1 cellular context compared by ENCODE assay signal in the genomic region with DNA sequence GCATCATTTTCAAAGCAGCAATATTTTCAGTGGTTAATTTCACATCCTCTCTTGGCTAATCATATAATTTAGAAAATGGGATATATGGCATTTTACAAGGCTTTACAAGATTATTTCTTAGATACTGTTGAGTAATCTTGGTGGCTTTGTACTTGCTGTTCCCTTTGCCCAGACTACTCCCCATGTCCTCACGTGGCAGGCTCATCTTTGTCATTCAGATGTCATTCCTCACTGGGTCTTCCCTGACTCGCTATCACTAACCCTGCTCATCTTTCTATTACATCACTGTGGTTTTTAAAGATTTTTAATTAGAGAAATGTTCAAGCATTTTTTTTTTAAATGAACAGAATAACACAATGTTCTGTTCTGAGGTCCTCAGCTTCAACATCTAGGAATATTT.
TF ChIP-seq lines count a peak whose summit lies in the region.

No MANE protein-coding gene starts in this region.

TF ChIP-seq in H1, 55 proteins besides CTCF, POLR2A, EP300 and RAD21 (continued from another document):
- no peak for TF ChIP-seq MAFK (IDR thresholded peaks at IDR 0.05; ENCODE audit: low read depth, low read length)
- no peak for TF ChIP-seq TAF7 (optimal IDR thresholded peaks at IDR 0.05; ENCODE audit: borderline replicate concordance, low read depth, low read length)
- TF ChIP-seq, protein P1, sequence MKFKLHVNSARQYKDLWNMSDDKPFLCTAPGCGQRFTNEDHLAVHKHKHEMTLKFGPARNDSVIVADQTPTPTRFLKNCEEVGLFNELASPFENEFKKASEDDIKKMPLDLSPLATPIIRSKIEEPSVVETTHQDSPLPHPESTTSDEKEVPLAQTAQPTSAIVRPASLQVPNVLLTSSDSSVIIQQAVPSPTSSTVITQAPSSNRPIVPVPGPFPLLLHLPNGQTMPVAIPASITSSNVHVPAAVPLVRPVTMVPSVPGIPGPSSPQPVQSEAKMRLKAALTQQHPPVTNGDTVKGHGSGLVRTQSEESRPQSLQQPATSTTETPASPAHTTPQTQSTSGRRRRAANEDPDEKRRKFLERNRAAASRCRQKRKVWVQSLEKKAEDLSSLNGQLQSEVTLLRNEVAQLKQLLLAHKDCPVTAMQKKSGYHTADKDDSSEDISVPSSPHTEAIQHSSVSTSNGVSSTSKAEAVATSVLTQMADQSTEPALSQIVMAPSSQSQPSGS (IDR thresholded peaks at IDR 0.05; ENCODE audit: low read length): no peak
- TF ChIP-seq, protein P2, sequence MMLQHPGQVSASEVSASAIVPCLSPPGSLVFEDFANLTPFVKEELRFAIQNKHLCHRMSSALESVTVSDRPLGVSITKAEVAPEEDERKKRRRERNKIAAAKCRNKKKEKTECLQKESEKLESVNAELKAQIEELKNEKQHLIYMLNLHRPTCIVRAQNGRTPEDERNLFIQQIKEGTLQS (IDR thresholded peaks at IDR 0.05; ENCODE audit: insufficient read depth, low read depth, low read length): no peak
- no peak for TF ChIP-seq ASH2L (IDR thresholded peaks at IDR 0.05; ENCODE audit: low read length)
- TF ChIP-seq, protein P3, sequence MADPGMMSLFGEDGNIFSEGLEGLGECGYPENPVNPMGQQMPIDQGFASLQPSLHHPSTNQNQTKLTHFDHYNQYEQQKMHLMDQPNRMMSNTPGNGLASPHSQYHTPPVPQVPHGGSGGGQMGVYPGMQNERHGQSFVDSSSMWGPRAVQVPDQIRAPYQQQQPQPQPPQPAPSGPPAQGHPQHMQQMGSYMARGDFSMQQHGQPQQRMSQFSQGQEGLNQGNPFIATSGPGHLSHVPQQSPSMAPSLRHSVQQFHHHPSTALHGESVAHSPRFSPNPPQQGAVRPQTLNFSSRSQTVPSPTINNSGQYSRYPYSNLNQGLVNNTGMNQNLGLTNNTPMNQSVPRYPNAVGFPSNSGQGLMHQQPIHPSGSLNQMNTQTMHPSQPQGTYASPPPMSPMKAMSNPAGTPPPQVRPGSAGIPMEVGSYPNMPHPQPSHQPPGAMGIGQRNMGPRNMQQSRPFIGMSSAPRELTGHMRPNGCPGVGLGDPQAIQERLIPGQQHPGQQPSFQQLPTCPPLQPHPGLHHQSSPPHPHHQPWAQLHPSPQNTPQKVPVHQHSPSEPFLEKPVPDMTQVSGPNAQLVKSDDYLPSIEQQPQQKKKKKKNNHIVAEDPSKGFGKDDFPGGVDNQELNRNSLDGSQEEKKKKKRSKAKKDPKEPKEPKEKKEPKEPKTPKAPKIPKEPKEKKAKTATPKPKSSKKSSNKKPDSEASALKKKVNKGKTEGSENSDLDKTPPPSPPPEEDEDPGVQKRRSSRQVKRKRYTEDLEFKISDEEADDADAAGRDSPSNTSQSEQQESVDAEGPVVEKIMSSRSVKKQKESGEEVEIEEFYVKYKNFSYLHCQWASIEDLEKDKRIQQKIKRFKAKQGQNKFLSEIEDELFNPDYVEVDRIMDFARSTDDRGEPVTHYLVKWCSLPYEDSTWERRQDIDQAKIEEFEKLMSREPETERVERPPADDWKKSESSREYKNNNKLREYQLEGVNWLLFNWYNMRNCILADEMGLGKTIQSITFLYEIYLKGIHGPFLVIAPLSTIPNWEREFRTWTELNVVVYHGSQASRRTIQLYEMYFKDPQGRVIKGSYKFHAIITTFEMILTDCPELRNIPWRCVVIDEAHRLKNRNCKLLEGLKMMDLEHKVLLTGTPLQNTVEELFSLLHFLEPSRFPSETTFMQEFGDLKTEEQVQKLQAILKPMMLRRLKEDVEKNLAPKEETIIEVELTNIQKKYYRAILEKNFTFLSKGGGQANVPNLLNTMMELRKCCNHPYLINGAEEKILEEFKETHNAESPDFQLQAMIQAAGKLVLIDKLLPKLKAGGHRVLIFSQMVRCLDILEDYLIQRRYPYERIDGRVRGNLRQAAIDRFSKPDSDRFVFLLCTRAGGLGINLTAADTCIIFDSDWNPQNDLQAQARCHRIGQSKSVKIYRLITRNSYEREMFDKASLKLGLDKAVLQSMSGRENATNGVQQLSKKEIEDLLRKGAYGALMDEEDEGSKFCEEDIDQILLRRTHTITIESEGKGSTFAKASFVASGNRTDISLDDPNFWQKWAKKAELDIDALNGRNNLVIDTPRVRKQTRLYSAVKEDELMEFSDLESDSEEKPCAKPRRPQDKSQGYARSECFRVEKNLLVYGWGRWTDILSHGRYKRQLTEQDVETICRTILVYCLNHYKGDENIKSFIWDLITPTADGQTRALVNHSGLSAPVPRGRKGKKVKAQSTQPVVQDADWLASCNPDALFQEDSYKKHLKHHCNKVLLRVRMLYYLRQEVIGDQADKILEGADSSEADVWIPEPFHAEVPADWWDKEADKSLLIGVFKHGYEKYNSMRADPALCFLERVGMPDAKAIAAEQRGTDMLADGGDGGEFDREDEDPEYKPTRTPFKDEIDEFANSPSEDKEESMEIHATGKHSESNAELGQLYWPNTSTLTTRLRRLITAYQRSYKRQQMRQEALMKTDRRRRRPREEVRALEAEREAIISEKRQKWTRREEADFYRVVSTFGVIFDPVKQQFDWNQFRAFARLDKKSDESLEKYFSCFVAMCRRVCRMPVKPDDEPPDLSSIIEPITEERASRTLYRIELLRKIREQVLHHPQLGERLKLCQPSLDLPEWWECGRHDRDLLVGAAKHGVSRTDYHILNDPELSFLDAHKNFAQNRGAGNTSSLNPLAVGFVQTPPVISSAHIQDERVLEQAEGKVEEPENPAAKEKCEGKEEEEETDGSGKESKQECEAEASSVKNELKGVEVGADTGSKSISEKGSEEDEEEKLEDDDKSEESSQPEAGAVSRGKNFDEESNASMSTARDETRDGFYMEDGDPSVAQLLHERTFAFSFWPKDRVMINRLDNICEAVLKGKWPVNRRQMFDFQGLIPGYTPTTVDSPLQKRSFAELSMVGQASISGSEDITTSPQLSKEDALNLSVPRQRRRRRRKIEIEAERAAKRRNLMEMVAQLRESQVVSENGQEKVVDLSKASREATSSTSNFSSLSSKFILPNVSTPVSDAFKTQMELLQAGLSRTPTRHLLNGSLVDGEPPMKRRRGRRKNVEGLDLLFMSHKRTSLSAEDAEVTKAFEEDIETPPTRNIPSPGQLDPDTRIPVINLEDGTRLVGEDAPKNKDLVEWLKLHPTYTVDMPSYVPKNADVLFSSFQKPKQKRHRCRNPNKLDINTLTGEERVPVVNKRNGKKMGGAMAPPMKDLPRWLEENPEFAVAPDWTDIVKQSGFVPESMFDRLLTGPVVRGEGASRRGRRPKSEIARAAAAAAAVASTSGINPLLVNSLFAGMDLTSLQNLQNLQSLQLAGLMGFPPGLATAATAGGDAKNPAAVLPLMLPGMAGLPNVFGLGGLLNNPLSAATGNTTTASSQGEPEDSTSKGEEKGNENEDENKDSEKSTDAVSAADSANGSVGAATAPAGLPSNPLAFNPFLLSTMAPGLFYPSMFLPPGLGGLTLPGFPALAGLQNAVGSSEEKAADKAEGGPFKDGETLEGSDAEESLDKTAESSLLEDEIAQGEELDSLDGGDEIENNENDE (IDR thresholded peaks at IDR 0.05; ENCODE audit: insufficient replicate concordance, low read length): no peak
- TF ChIP-seq YY1 (IDR thresholded peaks at IDR 0.05; ENCODE audit: low read depth, low read length): no peak
- TF ChIP-seq, protein P4, sequence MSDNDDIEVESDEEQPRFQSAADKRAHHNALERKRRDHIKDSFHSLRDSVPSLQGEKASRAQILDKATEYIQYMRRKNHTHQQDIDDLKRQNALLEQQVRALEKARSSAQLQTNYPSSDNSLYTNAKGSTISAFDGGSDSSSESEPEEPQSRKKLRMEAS (IDR thresholded peaks at IDR 0.05): 0 out of 2 replicates have a peak, but pooled peaks have one; percentile 28
- TF ChIP-seq CEBPB (IDR thresholded peaks at IDR 0.05; ENCODE audit: low read depth, low read length): no peak
- TF ChIP-seq BCL11A (IDR thresholded peaks at IDR 0.05; ENCODE audit: low read depth in 2 of 2, low read length in 2 of 2): no peak
- TF ChIP-seq CHD2 (IDR thresholded peaks at IDR 0.05; ENCODE audit: low read length): no peak
- TF ChIP-seq CBX8 (IDR thresholded peaks at IDR 0.05; ENCODE audit: borderline replicate concordance, low read depth, low read length): no peak
- TF ChIP-seq HDAC2 (IDR thresholded peaks at IDR 0.05; ENCODE audit: borderline replicate concordance in 1 of 2, low read depth in 2 of 2, low read length in 2 of 2): no peak
- no peak for TF ChIP-seq RBBP5 (IDR thresholded peaks at IDR 0.05; ENCODE audit: borderline replicate concordance, low read depth, low read length)
- TF ChIP-seq KDM5A (IDR thresholded peaks at IDR 0.05; ENCODE audit: low read length): no peak
- TF ChIP-seq GTF2F1 (IDR thresholded peaks at IDR 0.05; ENCODE audit: borderline replicate concordance, low read depth, low read length): no peak
- no peak for TF ChIP-seq PHF8 (conservative IDR thresholded peaks at IDR 0.05; ENCODE audit: low read depth, low read length)
- TF ChIP-seq POU5F1 (IDR thresholded peaks at IDR 0.05; ENCODE audit: low read depth, low read length): peak; percentile 9; the same call in 1 of the 2 replicates
